8 cellular contexts compared by ENCODE assay signal in genomic region chr11:63974259-63975143, GRCh38. TPM values are rescaled to one million over a fixed set of nuclear protein-coding genes. Genes with fewer than 3 reads are reported as not detected.
A peak's percentile ranks its signal among the peaks of the same experiment; 100 is the strongest.
DNase-seq lines count a peak whose midpoint lies in the region; ATAC-seq and TF ChIP-seq lines count a peak whose summit lies in the region.

COX8A (plus strand) TSS chr11:63974620; CDS start chr11:63974681, 61 bp downstream.

- H3K36me3 ChIP-seq in PC-9 (ENCODE audit: low read depth): peaks cover 4% of the 10 kb centered on the region; the same call in 1 of the 2 replicates
- H3K36me3 ChIP-seq in mucosa of descending colon (ENCODE audit: low read depth): no peaks in the 10 kb centered on the region

- intact Hi-C loops in PC-9 (cut with micrococcal nuclease; ENCODE audit: unreplicated experiment): loop anchor here (10.0 kb wide), 1 partner anchor 330 kb away; the partner anchor contains the start of genes CATSPERZ and ESRRA
- intact Hi-C loops in mucosa of descending colon (cut with DNase I, micrococcal nuclease): no loop called here

- no peaks in the 10 kb centered on the region for H3K9me3 ChIP-seq in PC-9 (ENCODE audit: insufficient read depth, low read depth)
- H3K9me3 ChIP-seq in mucosa of descending colon: no peaks in the 10 kb centered on the region

- peak; percentile 95 for ATAC-seq in GM21619 (IDR thresholded peaks at IDR 0.05; ENCODE audit: unreplicated experiment)
- ATAC-seq in mucosa of descending colon: peak; percentile 98

- POLR2A ChIA-PET in PC-9 (lab: Charles Lee; ENCODE audit: unreplicated experiment): interaction anchor here (0.5 to 0.8 kb wide), 4 partner anchors 33 to 207 kb away, joined by 3 to 8 read pairs (median 3); no protein-coding TSS in a partner anchor

- H3K4me2 ChIP-seq in PC-9: peak within 1 kb of the TSS; percentile 93

- DNase-seq in DMS153 treated with DMSO at 0.1 percent for 48 hours (lab: John Stamatoyannopoulos, UW; ENCODE audit: unreplicated experiment) (peak; percentile 99), PC-9 (peak; percentile 98 to 100), epithelial cell of prostate (ENCODE audit: low read depth, low spot score) (peak; percentile 99), mucosa of descending colon (peak; percentile 94 to 99 (median 97))
- DNase-seq in Jurkat, Clone E6-1 (ENCODE audit: low read depth, low spot score): peak; percentile 100
- peak; percentile 86 for DNase-seq in activated T-cell treated with anti-CD3 and anti-CD28 coated beads, Interleukin-2, amount 50 U/mL, for 1 hour
- peak; percentile 89 for DNase-seq in stimulated activated CD8-positive, alpha-beta memory T cell treated with anti-CD3 and anti-CD28 coated beads, Interleukin-4, amount 100 ng/mL, for 24 hours (ENCODE audit: low read depth)

- peak within 1 kb of the TSS; percentile 97 for H3K4me3 ChIP-seq in Jurkat, Clone E6-1 (ENCODE audit: low read length)
- peak within 1 kb of the TSS; percentile 98 for H3K4me3 ChIP-seq in PC-9
- peak within 1 kb of the TSS; percentile 98 for H3K4me3 ChIP-seq in mucosa of descending colon

- CTCF ChIA-PET in PC-9 (lab: Charles Lee): no interaction called here

- H3K27me3 ChIP-seq in PC-9 (ENCODE audit: insufficient read depth, low read depth): no peaks in the 10 kb centered on the region

- H3K79me2 ChIP-seq in PC-9 (ENCODE audit: low read depth): peaks cover 44% of the 10 kb centered on the region

- peaks cover 11% of the 10 kb centered on the region for H4K20me1 ChIP-seq in PC-9 (ENCODE audit: insufficient read depth)

- no peaks in the 10 kb centered on the region; the same call in 1 of the 2 replicates for H3F3A ChIP-seq in PC-9 (ENCODE audit: insufficient read depth, low read depth)

- H3K4me1 ChIP-seq in PC-9 (replicated peaks; ENCODE audit: insufficient read depth): peaks cover 13% of the 10 kb centered on the region
- H3K4me1 ChIP-seq in mucosa of descending colon (ENCODE audit: low read depth): peaks cover 13% of the 10 kb centered on the region

- BruUV-seq in PC-9 (replicated peaks; lab: Mats Ljungman, UMichigan): TSS peak; percentile 55

- H3K9me2 ChIP-seq in PC-9 (ENCODE audit: insufficient read depth): no peaks in the 10 kb centered on the region

- H3K27ac ChIP-seq in PC-9 (peak within 1 kb of the TSS; percentile 62), epithelial cell of prostate (peak within 1 kb of the TSS; percentile 88)

- TF ChIP-seq CTCF in PC-9 (conservative IDR thresholded peaks at IDR 0.05) (no peak), mucosa of descending colon (IDR thresholded peaks at IDR 0.05) (no peak)

- peak within 1 kb of the TSS; percentile 96 for H2AFZ ChIP-seq in PC-9

RNA-seq across cellular contexts. Expression of gene COX8A, which starts in this region (rescaled TPM):
- 586 TPM for polyA plus RNA-seq in Jurkat, Clone E6-1 (2012; ENCODE audit: insufficient read depth, insufficient read length)
- total RNA-seq in PC-9 (2021): 521 and 547 TPM in 2 replicates
- total RNA-seq in mucosa of descending colon: 100 to 1,000 TPM; 412 to 707 (median 630) TPM

Comparison
In these comparisons a context has a peak if more than half of its experiments do, and no peak if none do; other contexts are left out.
1. Peak in every context shown above with its lines: DNase-seq, ATAC-seq, H3K4me3 ChIP-seq and H3K27ac ChIP-seq.